ENCODE assay signal across 22 cellular contexts in genomic region chr4:114690571-114690970, GRCh38.
DNase-seq lines count a peak whose midpoint lies in the region; ATAC-seq and TF ChIP-seq lines count a peak whose summit lies in the region.
"Had no signal": no experiment of that assay in that cellular context is flagged by ENCODE, and none has a peak within 500 bp of the region (broad histone marks: within the 10 kb centered on the region; RNA-seq: fewer than 3 reads in every experiment).

No MANE protein-coding gene starts in this region.

- ATAC-seq in GM21515 (IDR thresholded peaks at IDR 0.05; ENCODE audit: unreplicated experiment) (no peak), left lobe of liver (no peak), GM18498 (IDR thresholded peaks at IDR 0.05; ENCODE audit: unreplicated experiment) (no peak)
- ATAC-seq: A549 had no signal

- DNase-seq in GM12865 (ENCODE audit: low read depth): peak; percentile 1
- peak; percentile 16 for DNase-seq in NCI-H69 (lab: John Stamatoyannopoulos, UW)
- DNase-seq in dorsolateral prefrontal cortex: no peak
- DNase-seq in left lobe of liver (ENCODE audit: low spot score): no peak
- DNase-seq: 8988T; ACHN; AML-193; BE2C; CD4-positive, alpha-beta T cell; CD8-positive, alpha-beta memory T cell; DMS 273 treated with DMSO at 0.1 percent for 48 hours; DMS79; EL; GF-D8; GOT3; H7; HCEC 1CT had no signal

- H3K27ac ChIP-seq in dorsolateral prefrontal cortex (peak overlapping the region in 45 of 59 donors; percentile 5 to 82 (median 64)), temporal lobe (ENCODE audit: low read depth, low read length) (peak overlapping the region; percentile 11)
- H3K27ac ChIP-seq: A549; BLaER1 treated with 17β-estradiol and CSF1 and Interleukin-3, amounts not matched to agents 10 nM and 100 nM had no signal

- peaks cover 0 to 3% (median 0%) of the 10 kb centered on the region in 45 donors for H3K27me3 ChIP-seq in dorsolateral prefrontal cortex
- H3K27me3 ChIP-seq: BE2C; BLaER1 treated with 17β-estradiol and CSF1 and Interleukin-3, amounts not matched to agents 10 nM and 100 nM had no signal

- TF ChIP-seq CTCF in GM12865 (IDR thresholded peaks at IDR 0.05; ENCODE audit: insufficient read depth, low read depth, low read length, missing control alignments) (no peak), dorsolateral prefrontal cortex (IDR thresholded peaks at IDR 0.05 in 54 of 56, conservative IDR thresholded peaks at IDR 0.05 in 2 of 56; ENCODE audit: low read depth in 1 of 56, partially characterized antibody in 56 of 56) (no peak)

- no peak overlapping the region for H3K4me3 ChIP-seq in GM12865 (ENCODE audit: low read depth, low read length)
- no peak overlapping the region for H3K4me3 ChIP-seq in dorsolateral prefrontal cortex
- H3K4me3 ChIP-seq: A549; BLaER1 treated with 17β-estradiol and CSF1 and Interleukin-3, amounts not matched to agents 10 nM and 100 nM had no signal

- intact Hi-C loops in dorsolateral prefrontal cortex (cut with DNase I): loop anchor here (5.0 to 10.0 kb wide), 5 partner anchors 176 to 926 kb away; partner anchors contain the start of gene CAMK2D (in 1 of the 2)

Comparison
In these comparisons a context has a peak if more than half of its experiments do, and no peak if none do; other contexts are left out.
1. DNase-seq: peak in GM12865 (single experiment) and NCI-H69 (single experiment); none in dorsolateral prefrontal cortex (0 of 10) and left lobe of liver (single experiment).